In the genomic region with DNA sequence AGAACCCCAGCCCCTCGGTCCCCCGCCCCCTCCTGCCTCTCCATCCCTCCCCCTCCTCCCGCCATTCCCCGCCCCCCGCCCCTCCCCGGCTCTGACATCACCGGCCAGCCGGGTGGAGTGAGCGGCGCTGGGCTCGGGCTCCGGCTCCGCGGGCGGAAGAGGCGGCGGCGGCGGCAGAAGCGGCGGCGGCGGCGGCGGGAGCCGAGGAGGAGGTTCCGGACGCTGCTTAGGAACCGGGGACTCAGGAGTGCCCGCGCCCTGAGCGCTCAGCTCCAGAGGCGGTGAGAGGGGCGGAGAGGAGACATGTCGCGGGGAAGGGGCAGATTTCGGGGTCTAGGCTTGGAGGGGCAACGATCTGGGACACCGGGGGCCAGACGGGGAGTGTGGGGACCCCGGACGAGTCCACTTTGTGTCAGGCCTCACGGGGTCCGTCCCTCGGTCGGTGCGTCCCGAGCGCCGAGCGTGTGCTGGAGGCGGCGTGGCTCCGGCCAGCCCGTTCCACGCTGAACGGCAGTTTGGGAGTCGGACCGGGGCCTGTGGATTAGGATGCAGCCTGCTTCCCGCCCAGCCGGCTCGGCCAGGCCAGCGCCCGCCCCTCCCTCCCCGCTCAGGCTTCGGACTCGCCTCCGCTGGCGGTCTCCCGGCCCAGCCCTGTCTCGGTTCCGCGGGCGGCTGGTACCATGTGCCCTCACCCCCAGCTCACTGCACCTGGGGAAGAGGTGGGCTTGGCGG, we compare ENCODE assay signal across 8 cellular contexts. TPM values are rescaled to one million over a fixed set of nuclear protein-coding genes. Genes with fewer than 3 reads are reported as not detected.
DNase-seq lines count a peak whose midpoint lies in the region; ATAC-seq and TF ChIP-seq lines count a peak whose summit lies in the region.

Gene PEA15 (plus strand): TSS at position 143 of the 732 bp plus-strand sequence. CDS start 6,161 bp downstream, outside the sequence.

- peak within 1 kb of the TSS; percentile 80 to 87 for H3K4me3 ChIP-seq in Panc1 (ENCODE audit: low read depth in 2 of 2, low read length in 2 of 2)

- no peaks in the 10 kb centered on the region for H3K9me3 Mint-ChIP-seq in activated T-helper 1 cell treated with anti-CD3 and anti-CD28 coated beads, Interleukin-12 subunit alpha, Interleukin-12 subunit beta, Interleukin-2, Interleukin-4 antibody, amounts not matched to agents 30 ng/mL and 10 ng/mL and 1 ng/mL, durations not matched to agents 14 hours and 24 hours and 36 hours
- H3K9me3 Mint-ChIP-seq in naive thymus-derived CD8-positive, alpha-beta T cell, result no peaks in the 10 kb centered on the region
- peaks cover 3% of the 10 kb centered on the region for H3K9me3 Mint-ChIP-seq in stimulated activated memory B cell treated with anti-CD40 and anti-IgM and Interleukin-4, amounts not matched to agents 10 μg/mL and 1 μg/mL and 100 μg/mL, for 72 hours

- no peaks in the 10 kb centered on the region for H3K27me3 Mint-ChIP-seq in activated T-helper 1 cell treated with anti-CD3 and anti-CD28 coated beads, Interleukin-12 subunit alpha, Interleukin-12 subunit beta, Interleukin-2, Interleukin-4 antibody, amounts not matched to agents 30 ng/mL and 10 ng/mL and 1 ng/mL, durations not matched to agents 14 hours and 24 hours and 36 hours (ENCODE audit: insufficient read depth)
- H3K27me3 Mint-ChIP-seq in naive thymus-derived CD8-positive, alpha-beta T cell, result no peaks in the 10 kb centered on the region
- no peaks in the 10 kb centered on the region for H3K27me3 Mint-ChIP-seq in stimulated activated memory B cell treated with anti-CD40 and anti-IgM and Interleukin-4, amounts not matched to agents 10 μg/mL and 1 μg/mL and 100 μg/mL, for 72 hours

- POLR2A ChIA-PET in Panc1 (lab: Charles Lee), result interaction anchor here (0.7 kb wide), 1 partner anchor 240 kb away, joined by 8 read pairs; no protein-coding TSS in a partner anchor
- POLR2A ChIA-PET in naive thymus-derived CD8-positive, alpha-beta T cell (lab: Charles Lee), result interaction anchor here (2.5 kb wide), 1 partner anchor 56 kb away, joined by 10 read pairs; the partner anchor contains the start of gene DCAF8

- peak within 1 kb of the TSS; percentile 83 for H3K27ac ChIP-seq in Panc1 (ENCODE audit: low read length)

- TF ChIP-seq CTCF in GM13977 (IDR thresholded peaks at IDR 0.05; ENCODE audit: extremely low read depth, insufficient read depth, missing control alignments) (no peak), Panc1 (IDR thresholded peaks at IDR 0.05) (no peak)

- peak within 1 kb of the TSS; percentile 87 for H3K27ac Mint-ChIP-seq in activated T-helper 1 cell treated with anti-CD3 and anti-CD28 coated beads, Interleukin-12 subunit alpha, Interleukin-12 subunit beta, Interleukin-2, Interleukin-4 antibody, amounts not matched to agents 30 ng/mL and 10 ng/mL and 1 ng/mL, durations not matched to agents 14 hours and 24 hours and 36 hours
- H3K27ac Mint-ChIP-seq in naive thymus-derived CD8-positive, alpha-beta T cell, result peak within 1 kb of the TSS; percentile 72 to 95 (median 88)
- H3K27ac Mint-ChIP-seq in stimulated activated memory B cell treated with anti-CD40 and anti-IgM and Interleukin-4, amounts not matched to agents 10 μg/mL and 1 μg/mL and 100 μg/mL, for 72 hours, result peak within 1 kb of the TSS; percentile 78

- no peaks in the 10 kb centered on the region for H3K9me3 ChIP-seq in Panc1 (ENCODE audit: control insufficient read depth, insufficient read depth, low read depth, low read length)

- peaks cover 14% of the 10 kb centered on the region for H3K36me3 Mint-ChIP-seq in activated T-helper 1 cell treated with anti-CD3 and anti-CD28 coated beads, Interleukin-12 subunit alpha, Interleukin-12 subunit beta, Interleukin-2, Interleukin-4 antibody, amounts not matched to agents 30 ng/mL and 10 ng/mL and 1 ng/mL, durations not matched to agents 14 hours and 24 hours and 36 hours (ENCODE audit: low read depth)
- peaks cover 0 to 2% (median 0%) of the 10 kb centered on the region in 3 donors for H3K36me3 Mint-ChIP-seq in naive thymus-derived CD8-positive, alpha-beta T cell
- peaks cover 33% of the 10 kb centered on the region for H3K36me3 Mint-ChIP-seq in stimulated activated memory B cell treated with anti-CD40 and anti-IgM and Interleukin-4, amounts not matched to agents 10 μg/mL and 1 μg/mL and 100 μg/mL, for 72 hours

- peaks cover 17% of the 10 kb centered on the region for H3K4me1 ChIP-seq in Panc1 (ENCODE audit: control insufficient read depth, insufficient read depth, low read length)

- intact Hi-C loops in Panc1 (cut with micrococcal nuclease; ENCODE audit: unreplicated experiment), result no loop called here
- intact Hi-C loops in activated T-helper 1 cell treated with anti-CD3 and anti-CD28 coated beads, Interleukin-12 subunit alpha, Interleukin-12 subunit beta, Interleukin-2, Interleukin-4 antibody, amounts not matched to agents 30 ng/mL and 10 ng/mL and 1 ng/mL, durations not matched to agents 14 hours and 24 hours and 36 hours (cut with micrococcal nuclease), result loop anchor here (1.0 kb wide), 1 partner anchor 107 kb away; the partner anchor contains the start of gene IGSF8

- H3K36me3 ChIP-seq in Panc1 (ENCODE audit: control insufficient read depth, insufficient read depth, low read length), result no peaks in the 10 kb centered on the region; the same call in 1 of the 2 replicates

- DNase-seq in 8988T (peak; percentile 92), GM13977 (ENCODE audit: low spot score) (peak; percentile 92), Panc1 (ENCODE audit: low read depth, low spot score) (no peak), fibroblast of gingiva (ENCODE audit: low read depth) (peak; percentile 64)
- DNase-seq in activated T-helper 1 cell treated with anti-CD3 and anti-CD28 coated beads, Interleukin-12 subunit alpha, Interleukin-12 subunit beta, Interleukin-2, Interleukin-4 antibody, amounts not matched to agents 30 ng/mL and 10 ng/mL and 1 ng/mL, durations not matched to agents 14 hours and 24 hours and 36 hours (ENCODE audit: low spot score), result peak; percentile 69
- DNase-seq in naive thymus-derived CD8-positive, alpha-beta T cell, result peak; percentile 37 to 77 (median 56)

- in situ Hi-C loops in GM13977 (cut with MboI; ENCODE audit: low pct_unique_long_range_greater_than_20kb, low sequenced_read_pairs, unreplicated experiment) (no loop called here), Panc1 (cut with HindIII; ENCODE audit: low pct_unique_long_range_greater_than_20kb, low sequenced_read_pairs) (no loop called here)

- no TSS peak for BruUV-seq in Panc1 (replicated peaks; lab: Mats Ljungman, UMichigan)

- no peaks in the 10 kb centered on the region for H3K27me3 ChIP-seq in Panc1 (ENCODE audit: control insufficient read depth, insufficient read depth, low read length)

- peaks cover 47% of the 10 kb centered on the region for H3K4me1 Mint-ChIP-seq in activated T-helper 1 cell treated with anti-CD3 and anti-CD28 coated beads, Interleukin-12 subunit alpha, Interleukin-12 subunit beta, Interleukin-2, Interleukin-4 antibody, amounts not matched to agents 30 ng/mL and 10 ng/mL and 1 ng/mL, durations not matched to agents 14 hours and 24 hours and 36 hours (ENCODE audit: low read depth)
- H3K4me1 Mint-ChIP-seq in naive thymus-derived CD8-positive, alpha-beta T cell, result peaks cover 20 to 47% (median 38%) of the 10 kb centered on the region in 4 donors
- peaks cover 69% of the 10 kb centered on the region for H3K4me1 Mint-ChIP-seq in stimulated activated memory B cell treated with anti-CD40 and anti-IgM and Interleukin-4, amounts not matched to agents 10 μg/mL and 1 μg/mL and 100 μg/mL, for 72 hours

- CTCF ChIA-PET in Panc1 (lab: Charles Lee), result interaction anchor here (1.4 kb wide), 1 partner anchor 12 kb away, joined by 3 read pairs; no protein-coding TSS in a partner anchor

- ATAC-seq in HG03135 (IDR thresholded peaks at IDR 0.05; ENCODE audit: unreplicated experiment) (peak; percentile 38), Panc1 (peak; percentile 89)
- ATAC-seq in naive thymus-derived CD8-positive, alpha-beta T cell, result peak; percentile 82 to 90
- peak; percentile 81 for ATAC-seq in stimulated activated memory B cell treated with anti-CD40 and anti-IgM and Interleukin-4, amounts not matched to agents 10 μg/mL and 1 μg/mL and 100 μg/mL, for 72 hours

- H3K4me3 Mint-ChIP-seq in activated T-helper 1 cell treated with anti-CD3 and anti-CD28 coated beads, Interleukin-12 subunit alpha, Interleukin-12 subunit beta, Interleukin-2, Interleukin-4 antibody, amounts not matched to agents 30 ng/mL and 10 ng/mL and 1 ng/mL, durations not matched to agents 14 hours and 24 hours and 36 hours, result peak within 1 kb of the TSS; percentile 85
- H3K4me3 Mint-ChIP-seq in naive thymus-derived CD8-positive, alpha-beta T cell, result peak within 1 kb of the TSS; percentile 83 to 95 (median 88)
- peak within 1 kb of the TSS; percentile 86 for H3K4me3 Mint-ChIP-seq in stimulated activated memory B cell treated with anti-CD40 and anti-IgM and Interleukin-4, amounts not matched to agents 10 μg/mL and 1 μg/mL and 100 μg/mL, for 72 hours

RNA-seq across cellular contexts. Expression of gene PEA15, which starts in this region (rescaled TPM):
- total RNA-seq in Panc1 (2021; ENCODE audit: unreplicated experiment), result 94.3 TPM
- 86.3 TPM for polyA plus RNA-seq in Panc1 (2012; ENCODE audit: insufficient read length)
- 71.2 and 71.3 TPM in 2 replicates for total RNA-seq in activated T-helper 1 cell treated with anti-CD3 and anti-CD28 coated beads, Interleukin-12 subunit alpha, Interleukin-12 subunit beta, Interleukin-2, Interleukin-4 antibody, amounts not matched to agents 30 ng/mL and 10 ng/mL and 1 ng/mL, durations not matched to agents 14 hours and 24 hours and 36 hours
- 10 to 100 TPM; 13.1 to 13.2 TPM for total RNA-seq in naive thymus-derived CD8-positive, alpha-beta T cell
- 1 to 10 TPM; 3.9 to 4.6 (median 4.3) TPM for polyA plus RNA-seq in naive thymus-derived CD8-positive, alpha-beta T cell

Comparison
In these comparisons a context has a peak if more than half of its experiments do, and no peak if none do; other contexts are left out.
1. ATAC-seq: peak in every context shown above with its lines; median percentile 89 in Panc1; 86 in naive thymus-derived CD8-positive, alpha-beta T cell; 81 in stimulated activated memory B cell treated with anti-CD40 and anti-IgM and Interleukin-4, amounts not matched to agents 10 μg/mL and 1 μg/mL and 100 μg/mL, for 72 hours; 38 in HG03135.